ENCODE assay signal across 8 cellular contexts in genomic region chr2:29921560-29921915, GRCh38. TPM values are rescaled to one million over a fixed set of nuclear protein-coding genes. Genes with fewer than 3 reads are reported as not detected.
DNase-seq lines count a peak whose midpoint lies in the region; ATAC-seq and TF ChIP-seq lines count a peak whose summit lies in the region.

ALK (minus strand) TSS chr2:29921586; CDS start chr2:29920659, 927 bp downstream.

- H3K27ac Mint-ChIP-seq in CD8-positive, alpha-beta T cell, result no peak within 1 kb of the TSS
- H3K27ac Mint-ChIP-seq in neural crest cell (ENCODE audit: unreplicated experiment), result no peak within 1 kb of the TSS

- H3K27ac ChIP-seq in CD8-positive, alpha-beta T cell (ENCODE audit: low read depth, low read length), result no peak within 1 kb of the TSS
- no peak within 1 kb of the TSS for H3K27ac ChIP-seq in HUES48 (ENCODE audit: low read depth, low read length)
- H3K27ac ChIP-seq in subcutaneous abdominal adipose tissue (ENCODE audit: low read depth, low read length), result no peak within 1 kb of the TSS

- H3K4me3 Mint-ChIP-seq in CD8-positive, alpha-beta T cell, result peak within 1 kb of the TSS; percentile 54
- peak within 1 kb of the TSS; percentile 87 for H3K4me3 Mint-ChIP-seq in neural crest cell

- H3K4me1 Mint-ChIP-seq in CD8-positive, alpha-beta T cell (ENCODE audit: low read depth), result peaks cover 23% of the 10 kb centered on the region
- peaks cover 31% of the 10 kb centered on the region for H3K4me1 Mint-ChIP-seq in neural crest cell

- CTCF ChIA-PET in CD8-positive, alpha-beta T cell (lab: Charles Lee), result interaction anchor here (1.0 to 2.5 kb wide), 3 partner anchors 8 to 152 kb away, joined by 3 to 18 read pairs (median 6); no protein-coding TSS in a partner anchor

- POLR2A ChIA-PET in CD8-positive, alpha-beta T cell (lab: Charles Lee), result no interaction called here

- H3K9me3 Mint-ChIP-seq in CD8-positive, alpha-beta T cell, result no peaks in the 10 kb centered on the region
- no peaks in the 10 kb centered on the region for H3K9me3 Mint-ChIP-seq in neural crest cell

- H3K36me3 Mint-ChIP-seq in CD8-positive, alpha-beta T cell, result no peaks in the 10 kb centered on the region
- no peaks in the 10 kb centered on the region for H3K36me3 Mint-ChIP-seq in neural crest cell (ENCODE audit: low read depth)

- peaks cover 6% of the 10 kb centered on the region for H3K4me1 ChIP-seq in CD8-positive, alpha-beta T cell (ENCODE audit: insufficient read depth, low read length)
- H3K4me1 ChIP-seq in HUES48 (ENCODE audit: control insufficient read depth, insufficient read depth, low read length), result peaks cover 10% of the 10 kb centered on the region
- H3K4me1 ChIP-seq in subcutaneous abdominal adipose tissue (ENCODE audit: control insufficient read depth in 5 of 5, insufficient read depth in 5 of 5, low read length in 5 of 5), result peaks cover 0 to 24% (median 22%) of the 10 kb centered on the region in 5 donors

- intact Hi-C loops in CD8-positive, alpha-beta T cell (cut with DNase I, micrococcal nuclease), result loop anchor here in 1 of 2 experiments (5.0 to 10.0 kb wide), 2 partner anchors 556 to 793 kb away; no protein-coding TSS in a partner anchor

- H3K4me3 ChIP-seq in CD8-positive, alpha-beta T cell (ENCODE audit: low read depth, low read length), result peak within 1 kb of the TSS; percentile 27
- H3K4me3 ChIP-seq in HUES48 (ENCODE audit: low read depth, low read length) (peak within 1 kb of the TSS; percentile 67), foreskin fibroblast (ENCODE audit: low read depth in 1 of 2, low read length in 2 of 2) (peak within 1 kb of the TSS; percentile 24 to 33), subcutaneous abdominal adipose tissue (ENCODE audit: low read depth in 1 of 5, low read length in 5 of 5) (peak within 1 kb of the TSS; percentile 29 to 51 (median 44))

- no peak within 1 kb of the TSS for H3K9ac ChIP-seq in HUES48 (ENCODE audit: low read depth, low read length)
- no peak within 1 kb of the TSS for H3K9ac ChIP-seq in subcutaneous abdominal adipose tissue (ENCODE audit: low read length in 5 of 5)

- peak; percentile 65 for ATAC-seq in CD8-positive, alpha-beta T cell
- no peak for ATAC-seq in HG03045 (IDR thresholded peaks at IDR 0.05; ENCODE audit: unreplicated experiment)

- peak in 6 of 7 experiments; percentile 5 to 50 (median 24) for DNase-seq in CD8-positive, alpha-beta T cell
- peak; percentile 26 for DNase-seq in activated gamma-delta T cell (lab: John Stamatoyannopoulos, UW)
- peak; percentile 71 to 84 for DNase-seq in foreskin fibroblast
- peak; percentile 80 for DNase-seq in neural crest cell (ENCODE audit: low read depth, low spot score)

- H3K36me3 ChIP-seq in CD8-positive, alpha-beta T cell (ENCODE audit: insufficient read depth, low read length), result no peaks in the 10 kb centered on the region
- no peaks in the 10 kb centered on the region for H3K36me3 ChIP-seq in HUES48 (ENCODE audit: control insufficient read depth, insufficient read depth, low read length)
- no peaks in the 10 kb centered on the region for H3K36me3 ChIP-seq in subcutaneous abdominal adipose tissue (ENCODE audit: control insufficient read depth in 5 of 5, insufficient read depth in 5 of 5, low read length in 5 of 5)

- H3K27me3 Mint-ChIP-seq in CD8-positive, alpha-beta T cell (ENCODE audit: low read depth), result peaks cover 64% of the 10 kb centered on the region
- peaks cover 72% of the 10 kb centered on the region for H3K27me3 Mint-ChIP-seq in neural crest cell (ENCODE audit: low read depth)

- H3K27me3 ChIP-seq in CD8-positive, alpha-beta T cell (ENCODE audit: insufficient read depth, low read length), result peaks cover 23% of the 10 kb centered on the region
- H3K27me3 ChIP-seq in HUES48 (ENCODE audit: control insufficient read depth, insufficient read depth, low read length) (peaks cover 50% of the 10 kb centered on the region), subcutaneous abdominal adipose tissue (ENCODE audit: control insufficient read depth in 5 of 5, insufficient read depth in 4 of 5, low read length in 5 of 5) (peaks cover 31 to 52% (median 45%) of the 10 kb centered on the region in 5 donors)

- TF ChIP-seq CTCF in CD8-positive, alpha-beta T cell (IDR thresholded peaks at IDR 0.05), result no peak
- no peak for TF ChIP-seq CTCF in foreskin fibroblast (IDR thresholded peaks at IDR 0.05; ENCODE audit: low read depth, low read length)
- no peak for TF ChIP-seq CTCF in neural crest cell (conservative IDR thresholded peaks at IDR 0.05)

- H3K9me3 ChIP-seq in CD8-positive, alpha-beta T cell (ENCODE audit: low read length), result no peaks in the 10 kb centered on the region
- H3K9me3 ChIP-seq in HUES48 (ENCODE audit: control insufficient read depth, insufficient read depth, low read length) (no peaks in the 10 kb centered on the region), subcutaneous abdominal adipose tissue (ENCODE audit: control insufficient read depth in 5 of 5, low read length in 5 of 5) (no peaks in the 10 kb centered on the region)

TF ChIP-seq in PFSK-1, 5 proteins besides CTCF, POLR2A, EP300 and RAD21:
- no peak for TF ChIP-seq SIN3A (IDR thresholded peaks at IDR 0.05; ENCODE audit: borderline replicate concordance, insufficient read depth, low read length)
- peak; percentile 6 for TF ChIP-seq FOXP2 (optimal IDR thresholded peaks at IDR 0.05; ENCODE audit: borderline replicate concordance, extremely low read depth, extremely low read length, insufficient read depth)
TF ChIP-seq in PFSK-1: peak in this region for 1.

RNA-seq across cellular contexts. Expression of gene ALK, which starts in this region (rescaled TPM):
- not detected for total RNA-seq in CD8-positive, alpha-beta T cell
- 0.19 TPM for polyA plus RNA-seq in PFSK-1 (2012; ENCODE audit: insufficient read length, low read depth)
- total RNA-seq in neural crest cell, result 2.0 and 2.1 TPM in 2 replicates

Comparison
In these comparisons a context has a peak if more than half of its experiments do, and no peak if none do; other contexts are left out.
1. Peak in DNase-seq, ATAC-seq and H3K4me3 ChIP-seq in CD8-positive, alpha-beta T cell; RNA of the gene not detected or under 1 TPM.
2. DNase-seq: peak in every context shown above with its lines; median percentile 80 in neural crest cell; 78 in foreskin fibroblast; 26 in activated gamma-delta T cell; 24 in CD8-positive, alpha-beta T cell.